ENCODE assay signal across 8 cellular contexts in genomic region chr14:91413547-91414474, GRCh38.
A peak's percentile ranks its signal among the peaks of the same experiment; 100 is the strongest.
DNase-seq lines count a peak whose midpoint lies in the region; ATAC-seq lines count a peak whose summit lies in the region.

No MANE protein-coding gene starts in this region.

- peak; percentile 34 for DNase-seq in stimulated activated CD4-positive, alpha-beta T cell treated with anti-CD3 and anti-CD28 coated beads, Interleukin-4, amount 100 ng/mL, for 1 hour
- DNase-seq in stimulated activated CD4-positive, alpha-beta T cell treated with anti-CD3 and anti-CD28 coated beads, Interleukin-12 subunit alpha, Interleukin-12 subunit beta, amount 100 ng/mL, for 4 hours, result no peak
- peak in 3 of 5 experiments; percentile 61 to 64 (median 62) for DNase-seq in T-helper 2 cell
- DNase-seq in SHP77 (lab: John Stamatoyannopoulos, UW), result no peak
- DNase-seq in NOMO-1 (lab: John Stamatoyannopoulos, UW; ENCODE audit: unreplicated experiment in 2 of 2), result no peak
- DNase-seq in SKM-1 (lab: John Stamatoyannopoulos, UW; ENCODE audit: unreplicated experiment), result no peak

- no peaks in the 10 kb centered on the region for H3K9me3 ChIP-seq in iPS-18c (ENCODE audit: control insufficient read depth, insufficient read depth, low read length)

- H3K4me3 ChIP-seq in iPS-18c (ENCODE audit: insufficient read depth, low read depth, low read length), result 0 out of 2 replicates have a peak overlapping the region, but pooled peaks have one; percentile 4

- no peak for ATAC-seq in GM21360 (IDR thresholded peaks at IDR 0.05; ENCODE audit: unreplicated experiment)

Comparison
In these comparisons a context has a peak if more than half of its experiments do, and no peak if none do; other contexts are left out.
1. DNase-seq: peak in stimulated activated CD4-positive, alpha-beta T cell treated with anti-CD3 and anti-CD28 coated beads, Interleukin-4, amount 100 ng/mL, for 1 hour (single experiment) and T-helper 2 cell (3 of 5); none in stimulated activated CD4-positive, alpha-beta T cell treated with anti-CD3 and anti-CD28 coated beads, Interleukin-12 subunit alpha, Interleukin-12 subunit beta, amount 100 ng/mL, for 4 hours (single experiment), SHP77 (0 of 2), NOMO-1 (0 of 2) and SKM-1 (single experiment).